Comparison of ENCODE assay signal across 8 cellular contexts in the genomic region with DNA sequence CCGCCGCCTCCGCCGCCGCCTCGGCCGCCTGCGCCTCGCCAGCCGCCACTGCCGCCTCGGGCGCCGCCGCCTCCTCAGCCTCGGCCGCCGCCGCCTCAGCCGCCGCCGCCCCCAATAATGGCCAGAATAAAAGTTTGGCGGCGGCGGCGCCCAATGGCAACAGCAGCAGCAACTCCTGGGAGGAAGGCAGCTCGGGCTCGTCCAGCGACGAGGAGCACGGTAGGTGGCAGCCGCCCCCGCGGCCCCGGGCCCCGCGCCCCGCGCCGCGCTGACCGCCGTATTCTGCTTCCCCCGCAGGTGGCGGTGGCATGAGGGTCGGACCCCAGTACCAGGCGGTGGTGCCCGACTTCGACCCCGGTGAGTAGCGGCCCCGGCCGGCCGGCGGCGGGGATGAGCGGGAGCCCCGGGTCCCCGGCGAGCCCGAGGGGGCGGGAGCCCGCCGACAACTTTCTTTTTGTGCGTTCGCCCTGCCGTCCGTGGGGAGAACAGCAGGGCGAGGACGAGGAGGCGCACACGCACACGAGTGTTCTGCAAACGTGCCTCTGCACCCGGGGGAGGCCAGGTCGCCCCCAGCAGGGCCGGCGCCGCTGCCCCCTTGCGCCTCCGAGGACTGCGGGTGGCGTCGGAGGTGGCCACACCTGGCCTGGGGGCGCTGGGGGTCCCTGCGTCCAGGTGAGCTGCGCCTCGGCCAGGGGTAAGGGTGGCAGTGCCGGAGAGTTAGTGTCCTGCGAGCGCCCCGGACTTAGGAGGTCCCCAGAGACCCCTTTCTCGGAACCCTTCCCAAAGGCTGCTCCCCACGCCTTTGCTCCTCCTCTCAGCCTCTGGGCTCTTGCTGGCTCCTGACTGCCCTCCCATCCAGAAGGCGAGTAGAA. TPM values are rescaled to one million over a fixed set of nuclear protein-coding genes. Genes with fewer than 3 reads are reported as not detected.
A peak's percentile ranks its signal among the peaks of the same experiment; 100 is the strongest.
DNase-seq lines count a peak whose midpoint lies in the region; ATAC-seq and TF ChIP-seq lines count a peak whose summit lies in the region.

No MANE protein-coding gene starts in this region.

- H3K4me1 ChIP-seq in colonic mucosa (no peaks in the 10 kb centered on the region), right lobe of liver (peaks cover 0 to 15% (median 3%) of the 10 kb centered on the region in 4 donors)

- H3K36me3 ChIP-seq in colonic mucosa (no peaks in the 10 kb centered on the region), right lobe of liver (no peaks in the 10 kb centered on the region)

- whole genome bisulfite sequencing in right lobe of liver (ENCODE audit: insufficient coverage, low coverage, low lambda C conversion rate, missing lambda C conversion rate), result 0% methylated on average over 9 of the region's 95 CpGs

- peak overlapping the region; percentile 89 for H3K27ac ChIP-seq in colonic mucosa
- peak overlapping the region; percentile 92 to 96 (median 95) for H3K27ac ChIP-seq in right lobe of liver

- TF ChIP-seq CTCF in colonic mucosa (IDR thresholded peaks at IDR 0.05), result peak; percentile 34
- peak in 3 of 4 donors; percentile 18 to 38 (median 26) for TF ChIP-seq CTCF in right lobe of liver (IDR thresholded peaks at IDR 0.05)

- TF ChIP-seq POLR2A in right lobe of liver (IDR thresholded peaks at IDR 0.05), result no peak

- peak; percentile 23 for DNase-seq in Caki2 (ENCODE audit: low read depth)
- peak; percentile 16 for DNase-seq in KG1 (lab: John Stamatoyannopoulos, UW)
- peak; percentile 13 to 17 for DNase-seq in activated CD4-positive, alpha-beta T cell treated with anti-CD3 and anti-CD28 coated beads for 24 hours (ENCODE audit: low read depth in 2 of 2)
- peak; percentile 41 for DNase-seq in colonic mucosa
- peak; percentile 68 to 75 (median 70) for DNase-seq in right lobe of liver
- DNase-seq in stimulated activated CD4-positive, alpha-beta T cell treated with anti-CD3 and anti-CD28 coated beads, Interleukin-4, amount 100 ng/mL, for 48 hours (ENCODE audit: low read depth in 2 of 2), result peak; percentile 37 to 38
- no peak for DNase-seq in NCI-H1694 (lab: John Stamatoyannopoulos, UW)

- H3K9ac ChIP-seq in colonic mucosa (ENCODE audit: low read depth in 2 of 2, low read length in 2 of 2), result peak overlapping the region; percentile 80 to 89

- in situ Hi-C loops in Caki2 (cut with HindIII; ENCODE audit: low pct_unique_long_range_greater_than_20kb, low sequenced_read_pairs), result no loop called here

- H3K9me3 ChIP-seq in colonic mucosa (no peaks in the 10 kb centered on the region), right lobe of liver (no peaks in the 10 kb centered on the region)

- H3K27me3 ChIP-seq in colonic mucosa, result no peaks in the 10 kb centered on the region
- no peaks in the 10 kb centered on the region for H3K27me3 ChIP-seq in right lobe of liver

- ATAC-seq in GM21423 (IDR thresholded peaks at IDR 0.05; ENCODE audit: unreplicated experiment) (peak; percentile 14), right lobe of liver (peak in 2 of 4 donors; percentile 3 to 14)

- intact Hi-C loops in colonic mucosa (cut with DNase I) (no loop called here), right lobe of liver (cut with DNase I) (no loop called here)

- H3K4me3 ChIP-seq in colonic mucosa, result peak overlapping the region; percentile 97
- H3K4me3 ChIP-seq in right lobe of liver, result peak overlapping the region; percentile 81 to 92 (median 91)

RNA-seq across cellular contexts. Expression of a gene that starts 0.8 kb away (rescaled TPM):
- total RNA-seq in Caki2 (2014; rRNA removed; shearing (Covaris generic); ENCODE audit: low replicate concordance), result 6.1 and 9.1 TPM in 2 replicates
- total RNA-seq in colonic mucosa, result 10 to 100 TPM; 30.0 to 43.2 TPM
- total RNA-seq in right lobe of liver, result 10 to 100 TPM in 2 of 6 experiments, 1 to 10 TPM in 4; 7.5 to 14.1 (median 8.7) TPM
